Comparison of ENCODE assay signal across 39 cellular contexts in the genomic region with DNA sequence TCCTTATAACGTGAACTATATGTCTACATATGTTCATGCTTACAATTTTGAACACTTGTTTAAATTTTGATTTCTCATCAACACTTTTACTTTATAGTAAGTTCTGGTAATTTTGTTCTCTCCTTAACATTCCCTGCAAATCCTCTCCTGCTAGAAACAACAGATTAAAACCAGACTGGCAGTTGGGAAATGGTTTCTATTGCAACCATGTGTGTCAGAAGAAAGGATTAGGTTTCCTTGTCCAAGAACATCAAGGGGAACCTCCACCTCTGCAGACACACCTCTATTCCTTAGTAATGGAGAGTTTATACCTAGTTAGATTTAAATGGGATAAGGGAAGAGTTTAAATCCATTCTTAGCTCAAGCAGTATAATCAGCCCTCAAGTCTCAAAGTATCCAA.
"Had no signal": no experiment of that assay in that cellular context is flagged by ENCODE, and none has a peak within 500 bp of the region (broad histone marks: within the 10 kb centered on the region; RNA-seq: fewer than 3 reads in every experiment).

No MANE protein-coding gene starts in this region.

- H3K4me2 ChIP-seq: PC-9 had no signal

- H3K4me3 ChIP-seq: adrenal gland, PC-9 had no signal

- H3K9me3 ChIP-seq: adrenal gland had no signal

- H2AFZ ChIP-seq: PC-9 had no signal

- H3K36me3 ChIP-seq: adrenal gland had no signal

- DNase-seq: activated CD4-positive, alpha-beta T cell treated with anti-CD3 and anti-CD28 coated beads for 1 hour; activated CD4-positive, alpha-beta T cell treated with anti-CD3 and anti-CD28 coated beads for 48 hours; activated CD4-positive, alpha-beta T cell treated with anti-CD3 and anti-CD28 coated beads, Interleukin-2, amount 50 U/mL, for 4 hours; activated CD4-positive, CD25-positive, alpha-beta regulatory T cell; activated CD8-positive, alpha-beta T cell treated with anti-CD3 and anti-CD28 coated beads for 36 hours; activated effector memory CD4-positive, alpha-beta T cell treated with anti-CD3 and anti-CD28 coated beads, Interleukin-2, amount 50 U/mL, for 16 hours; activated naive CD4-positive, alpha-beta T cell treated with Interleukin-2 at 50 U/mL for 16 hours; activated naive CD8-positive, alpha-beta T cell treated with anti-CD3 and anti-CD28 coated beads, Interleukin-2, amount 10 ng/mL, durations not matched to agents 7 days and 5 days; activated T-cell treated with anti-CD3 and anti-CD28 coated beads, Interleukin-2, amount 50 U/mL, for 1 hour; activated T-cell treated with anti-CD3 and anti-CD28 coated beads, Interleukin-2, amount 50 U/mL, for 72 hours; adrenal gland; anterior cingulate cortex; caudate nucleus; cerebellar nuclear complex; Kasumi-1; KBM-7; MM.1S; NCI-H1092 treated with DMSO at 0.1 percent for 48 hours; NCI-H1417; NCI-H146; NCI-H187; NCI-H2029 treated with DMSO at 0.1 percent for 48 hours; NCI-H2107; NCI-H226; NCI-H446 treated with DMSO at 0.1 percent for 48 hours; NCI-H524; NCI-H69; NK-92 treated with Interleukin-12 subunit alpha and Interleukin-12 subunit beta, amount 100 ng/mL, for 24 hours; PC-9; SIG-M5; SW 1271; T-helper 1 cell; T-helper 2 cell; T-helper 9 cell had no signal

- ATAC-seq: activated CD8-positive, alpha-beta T cell treated with anti-CD3 and anti-CD28 coated beads for 36 hours; activated T-cell treated with anti-CD3 and anti-CD28 coated beads, Interleukin-2, amount 50 U/mL, for 72 hours; activated T-helper 17 cell treated with anti-CD3 and anti-CD28 coated beads, Interleukin-2, amount 50 U/mL, for 72 hours; Right ventricle myocardium inferior; SK-N-SH treated with all-trans-retinoic acid at 6 μM for 48 hours had no signal

- H3K27me3 ChIP-seq: adrenal gland had no signal

- H3K27ac ChIP-seq: adrenal gland, PC-9, RWPE1, VCaP had no signal
